ENCODE assay signal across 8 cellular contexts in the genomic region with DNA sequence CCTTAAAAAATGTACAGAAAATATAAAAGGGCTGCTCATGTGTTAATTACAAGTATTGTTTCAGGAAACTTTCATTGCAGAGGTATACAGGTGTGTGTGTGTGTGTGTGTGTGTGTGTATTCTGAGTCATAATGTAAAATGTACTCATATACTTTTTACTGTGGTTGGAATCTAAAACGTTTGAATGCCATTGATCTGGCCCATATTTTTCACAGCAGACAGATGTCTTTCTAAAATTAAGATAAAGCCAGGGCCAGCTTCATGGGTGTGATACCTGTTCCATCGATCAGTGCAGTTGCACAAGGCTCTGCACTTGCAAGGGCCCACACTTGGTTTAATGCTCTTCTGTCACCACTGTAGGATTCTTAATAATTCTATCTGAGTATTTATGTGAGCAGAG.
A peak's percentile ranks its signal among the peaks of the same experiment; 100 is the strongest.
DNase-seq lines count a peak whose midpoint lies in the region; ATAC-seq and TF ChIP-seq lines count a peak whose summit lies in the region.

No MANE protein-coding gene starts in this region.

- H3K9me2 ChIP-seq in DOHH2 (replicated peaks; ENCODE audit: control insufficient read depth, low read length), result no peaks in the 10 kb centered on the region

- no peak overlapping the region for H3K27ac ChIP-seq in DOHH2 (ENCODE audit: low read depth, low read length)
- peak overlapping the region; percentile 84 for H3K27ac ChIP-seq in KOPT-K1 (ENCODE audit: low read depth, low read length, poor library complexity, severe bottlenecking)
- no peak overlapping the region for H3K27ac ChIP-seq in WERI-Rb-1

- H3K4me3 ChIP-seq in DOHH2 (ENCODE audit: low read length) (no peak overlapping the region), WERI-Rb-1 (ENCODE audit: low read depth, low read length) (no peak overlapping the region)

- intact Hi-C loops in left colon (cut with DNase I, micrococcal nuclease), result no loop called here

- H3K4me1 ChIP-seq in DOHH2 (ENCODE audit: control insufficient read depth, low read length), result peaks cover 24% of the 10 kb centered on the region

- H3K36me3 ChIP-seq in DOHH2 (ENCODE audit: control insufficient read depth, low read length) (no peaks in the 10 kb centered on the region), KOPT-K1 (ENCODE audit: insufficient read depth, low read length) (no peaks in the 10 kb centered on the region), WERI-Rb-1 (no peaks in the 10 kb centered on the region)

- H3K27me3 ChIP-seq in DOHH2 (ENCODE audit: control insufficient read depth, low read length), result no peaks in the 10 kb centered on the region
- H3K27me3 ChIP-seq in WERI-Rb-1 (ENCODE audit: insufficient read depth, low read depth, severe bottlenecking), result no peaks in the 10 kb centered on the region

- no peaks in the 10 kb centered on the region for H3K79me2 ChIP-seq in DOHH2 (ENCODE audit: control insufficient read depth, low read length)

- peak overlapping the region; percentile 47 for H3K4me2 ChIP-seq in DOHH2 (ENCODE audit: low read length)

- no peak for TF ChIP-seq CTCF in DOHH2 (IDR thresholded peaks at IDR 0.05; ENCODE audit: low read depth, low read length, poor library complexity, severe bottlenecking)
- no peak for TF ChIP-seq CTCF in WERI-Rb-1 (IDR thresholded peaks at IDR 0.05; ENCODE audit: low read depth, low read length)
- no peak for TF ChIP-seq CTCF in GM20000 (IDR thresholded peaks at IDR 0.05; ENCODE audit: extremely low read depth, missing control alignments)

- peak; percentile 17 for ATAC-seq in GM21529 (IDR thresholded peaks at IDR 0.05; ENCODE audit: unreplicated experiment)
- peak; percentile 55 for ATAC-seq in left colon

- H3K9me3 ChIP-seq in DOHH2 (ENCODE audit: control insufficient read depth, insufficient read depth, low read length), result no peaks in the 10 kb centered on the region
- peaks cover 5% of the 10 kb centered on the region for H3K9me3 ChIP-seq in KOPT-K1 (ENCODE audit: insufficient read depth, low read length, poor library complexity, severe bottlenecking)
- no peaks in the 10 kb centered on the region for H3K9me3 ChIP-seq in WERI-Rb-1 (ENCODE audit: severe bottlenecking)

- H4K20me1 ChIP-seq in DOHH2 (ENCODE audit: control insufficient read depth, insufficient read depth, low read depth, low read length), result no peaks in the 10 kb centered on the region

- DNase-seq in left colon, result no peak
- no peak for DNase-seq in WERI-Rb-1
- no peak for DNase-seq in NCI-H2227 treated with DMSO at 0.1 percent for 48 hours (lab: John Stamatoyannopoulos, UW)
- DNase-seq in GM20000 (ENCODE audit: low spot score), result no peak
- no peak for DNase-seq in NK-92 (lab: John Stamatoyannopoulos, UW; ENCODE audit: unreplicated experiment)

- H3F3A ChIP-seq in DOHH2 (ENCODE audit: control insufficient read depth, insufficient read depth), result peaks cover 8% of the 10 kb centered on the region
